ENCODE assay signal across 8 cellular contexts in the genomic region with DNA sequence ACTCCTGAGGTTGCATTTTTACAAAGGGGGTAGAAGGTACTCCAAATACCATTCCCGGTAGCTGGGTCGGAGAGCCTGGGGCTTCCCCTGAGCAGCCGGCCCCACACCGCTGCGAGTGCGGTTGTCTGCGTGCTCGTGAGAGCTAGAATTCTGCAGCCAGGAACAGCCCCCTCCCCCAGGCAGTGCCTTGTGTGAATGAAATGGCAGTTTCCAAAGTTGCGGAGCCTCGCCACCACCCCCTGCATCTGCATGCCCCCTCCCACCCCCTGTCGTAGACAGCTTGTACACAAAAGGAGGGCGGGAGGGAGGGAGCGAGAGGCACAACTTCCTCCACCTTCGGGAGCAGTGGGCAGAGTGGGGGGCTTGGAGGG. TPM values are rescaled to one million over a fixed set of nuclear protein-coding genes. Genes with fewer than 3 reads are reported as not detected.
DNase-seq lines count a peak whose midpoint lies in the region; ATAC-seq and TF ChIP-seq lines count a peak whose summit lies in the region.

No MANE protein-coding gene starts in this region.

- CTCF ChIA-PET in activated CD8-positive, alpha-beta T cell treated with anti-CD3 and anti-CD28 coated beads for 36 hours (lab: Charles Lee) = interaction anchor here (0.9 to 4.6 kb wide), 6 partner anchors 8 to 1705 kb away, joined by 3 to 35 read pairs (median 4); no protein-coding TSS in a partner anchor
- CTCF ChIA-PET in activated CD8-positive, alpha-beta T cell treated with anti-CD3 and anti-CD28 coated beads, Interleukin-2, amount 10 ng/mL, durations not matched to agents 7 days and 5 days (lab: Charles Lee) = interaction anchor here (1.7 kb wide), 1 partner anchor 667 kb away, joined by 6 read pairs; no protein-coding TSS in a partner anchor

- intact Hi-C loops in activated CD8-positive, alpha-beta T cell treated with anti-CD3 and anti-CD28 coated beads for 36 hours (cut with micrococcal nuclease) = loop anchor here (5.0 kb wide), 2 partner anchors 341 to 666 kb away; no protein-coding TSS in a partner anchor

- peak; percentile 20 for DNase-seq in activated CD8-positive, alpha-beta T cell treated with anti-CD3 and anti-CD28 coated beads for 36 hours
- no peak for DNase-seq in activated CD8-positive, alpha-beta T cell treated with anti-CD3 and anti-CD28 coated beads, Interleukin-2, amount 10 ng/mL, durations not matched to agents 7 days and 5 days
- peak in 1 of 2 donors; percentile 8 for DNase-seq in activated T-cell treated with anti-CD3 and anti-CD28 coated beads, Interleukin-2, amount 50 U/mL, for 72 hours
- DNase-seq in left kidney (ENCODE audit: low read depth, low spot score) (peak; percentile 92), NCI-H2196 treated with DMSO at 0.1 percent for 48 hours (lab: John Stamatoyannopoulos, UW; ENCODE audit: unreplicated experiment) (no peak)
- no peak for DNase-seq in central memory CD4-positive, alpha-beta T cell

- H3K27ac ChIP-seq in temporal lobe (ENCODE audit: low read depth, low read length) = peak overlapping the region; percentile 61

- H3K36me3 Mint-ChIP-seq in activated CD8-positive, alpha-beta T cell treated with anti-CD3 and anti-CD28 coated beads for 36 hours (ENCODE audit: low read depth) = no peaks in the 10 kb centered on the region
- H3K36me3 Mint-ChIP-seq in activated CD8-positive, alpha-beta T cell treated with anti-CD3 and anti-CD28 coated beads, Interleukin-2, amount 10 ng/mL, durations not matched to agents 7 days and 5 days (ENCODE audit: low read depth) = no peaks in the 10 kb centered on the region
- no peaks in the 10 kb centered on the region for H3K36me3 Mint-ChIP-seq in activated T-cell treated with anti-CD3 and anti-CD28 coated beads, Interleukin-2, amount 50 U/mL, for 72 hours (ENCODE audit: insufficient read depth in 2 of 2)

- no peak overlapping the region for H3K27ac Mint-ChIP-seq in activated CD8-positive, alpha-beta T cell treated with anti-CD3 and anti-CD28 coated beads for 36 hours
- H3K27ac Mint-ChIP-seq in activated CD8-positive, alpha-beta T cell treated with anti-CD3 and anti-CD28 coated beads, Interleukin-2, amount 10 ng/mL, durations not matched to agents 7 days and 5 days = no peak overlapping the region
- no peak overlapping the region for H3K27ac Mint-ChIP-seq in activated T-cell treated with anti-CD3 and anti-CD28 coated beads, Interleukin-2, amount 50 U/mL, for 72 hours

- ATAC-seq in activated CD8-positive, alpha-beta T cell treated with anti-CD3 and anti-CD28 coated beads for 36 hours = no peak
- no peak for ATAC-seq in activated CD8-positive, alpha-beta T cell treated with anti-CD3 and anti-CD28 coated beads, Interleukin-2, amount 10 ng/mL, durations not matched to agents 7 days and 5 days
- no peak for ATAC-seq in activated T-cell treated with anti-CD3 and anti-CD28 coated beads, Interleukin-2, amount 50 U/mL, for 72 hours (replicated peaks in 1 of 2)
- ATAC-seq in GM18861 (IDR thresholded peaks at IDR 0.05; ENCODE audit: unreplicated experiment) = no peak

- POLR2A ChIA-PET in activated CD8-positive, alpha-beta T cell treated with anti-CD3 and anti-CD28 coated beads for 36 hours (lab: Charles Lee) = interaction anchor here (1.3 kb wide), 1 partner anchor 32 kb away, joined by 3 read pairs; no protein-coding TSS in a partner anchor
- POLR2A ChIA-PET in activated CD8-positive, alpha-beta T cell treated with anti-CD3 and anti-CD28 coated beads, Interleukin-2, amount 10 ng/mL, durations not matched to agents 7 days and 5 days (lab: Charles Lee) = interaction anchor here (0.6 kb wide), 1 partner anchor 1173 kb away, joined by 3 read pairs; no protein-coding TSS in a partner anchor

- peak overlapping the region; percentile 56 for H3K4me3 Mint-ChIP-seq in activated CD8-positive, alpha-beta T cell treated with anti-CD3 and anti-CD28 coated beads for 36 hours
- H3K4me3 Mint-ChIP-seq in activated CD8-positive, alpha-beta T cell treated with anti-CD3 and anti-CD28 coated beads, Interleukin-2, amount 10 ng/mL, durations not matched to agents 7 days and 5 days = no peak overlapping the region
- peak overlapping the region; percentile 82 to 87 for H3K4me3 Mint-ChIP-seq in activated T-cell treated with anti-CD3 and anti-CD28 coated beads, Interleukin-2, amount 50 U/mL, for 72 hours

- H3K4me1 Mint-ChIP-seq in activated CD8-positive, alpha-beta T cell treated with anti-CD3 and anti-CD28 coated beads for 36 hours (ENCODE audit: low read depth) = peaks cover 21% of the 10 kb centered on the region
- H3K4me1 Mint-ChIP-seq in activated CD8-positive, alpha-beta T cell treated with anti-CD3 and anti-CD28 coated beads, Interleukin-2, amount 10 ng/mL, durations not matched to agents 7 days and 5 days (ENCODE audit: low read depth) = peaks cover 29% of the 10 kb centered on the region
- peaks cover 29% of the 10 kb centered on the region for H3K4me1 Mint-ChIP-seq in activated T-cell treated with anti-CD3 and anti-CD28 coated beads, Interleukin-2, amount 50 U/mL, for 72 hours (ENCODE audit: low read depth)

- H3K9me3 Mint-ChIP-seq in activated CD8-positive, alpha-beta T cell treated with anti-CD3 and anti-CD28 coated beads for 36 hours = no peaks in the 10 kb centered on the region
- no peaks in the 10 kb centered on the region for H3K9me3 Mint-ChIP-seq in activated CD8-positive, alpha-beta T cell treated with anti-CD3 and anti-CD28 coated beads, Interleukin-2, amount 10 ng/mL, durations not matched to agents 7 days and 5 days (ENCODE audit: insufficient read depth)
- H3K9me3 Mint-ChIP-seq in activated T-cell treated with anti-CD3 and anti-CD28 coated beads, Interleukin-2, amount 50 U/mL, for 72 hours = no peaks in the 10 kb centered on the region

- H3K27me3 Mint-ChIP-seq in activated CD8-positive, alpha-beta T cell treated with anti-CD3 and anti-CD28 coated beads for 36 hours = peaks cover 50% of the 10 kb centered on the region
- H3K27me3 Mint-ChIP-seq in activated CD8-positive, alpha-beta T cell treated with anti-CD3 and anti-CD28 coated beads, Interleukin-2, amount 10 ng/mL, durations not matched to agents 7 days and 5 days (ENCODE audit: low read depth) = peaks cover 51% of the 10 kb centered on the region
- H3K27me3 Mint-ChIP-seq in activated T-cell treated with anti-CD3 and anti-CD28 coated beads, Interleukin-2, amount 50 U/mL, for 72 hours (ENCODE audit: low read depth) = peaks cover 56% of the 10 kb centered on the region

- TF ChIP-seq CTCF in activated CD8-positive, alpha-beta T cell treated with anti-CD3 and anti-CD28 coated beads for 36 hours (IDR thresholded peaks at IDR 0.05) = no peak

RNA-seq across cellular contexts. Expression of gene MYCN, which starts 1.1 kb away (rescaled TPM):
- total RNA-seq in activated CD8-positive, alpha-beta T cell treated with anti-CD3 and anti-CD28 coated beads for 36 hours = under 1 TPM; 0.16 to 0.22 TPM
- not detected for total RNA-seq in activated CD8-positive, alpha-beta T cell treated with anti-CD3 and anti-CD28 coated beads, Interleukin-2, amount 10 ng/mL, durations not matched to agents 7 days and 5 days
- total RNA-seq in activated T-cell treated with anti-CD3 and anti-CD28 coated beads, Interleukin-2, amount 50 U/mL, for 72 hours = under 1 TPM in 1 of 2 donors, not detected in 1; 0.12 TPM
- 47.5 TPM for total RNA-seq in temporal lobe

Comparison
In these comparisons a context has a peak if more than half of its experiments do, and no peak if none do; other contexts are left out.
1. DNase-seq: peak in activated CD8-positive, alpha-beta T cell treated with anti-CD3 and anti-CD28 coated beads for 36 hours (single experiment) and left kidney (single experiment); none in activated CD8-positive, alpha-beta T cell treated with anti-CD3 and anti-CD28 coated beads, Interleukin-2, amount 10 ng/mL, durations not matched to agents 7 days and 5 days (single experiment), NCI-H2196 treated with DMSO at 0.1 percent for 48 hours (single experiment) and central memory CD4-positive, alpha-beta T cell (single experiment).
2. RNA of gene MYCN, which starts 1.1 kb away (total RNA-seq): 47.5 TPM in temporal lobe (single experiment); 0.16 to 0.22 TPM in activated CD8-positive, alpha-beta T cell treated with anti-CD3 and anti-CD28 coated beads for 36 hours, 0.12 TPM in activated T-cell treated with anti-CD3 and anti-CD28 coated beads, Interleukin-2, amount 50 U/mL, for 72 hours and not detected in activated CD8-positive, alpha-beta T cell treated with anti-CD3 and anti-CD28 coated beads, Interleukin-2, amount 10 ng/mL, durations not matched to agents 7 days and 5 days; every median in the first group is over 10 times any median in the second.